24 cellular contexts compared by ENCODE assay signal in the genomic region with DNA sequence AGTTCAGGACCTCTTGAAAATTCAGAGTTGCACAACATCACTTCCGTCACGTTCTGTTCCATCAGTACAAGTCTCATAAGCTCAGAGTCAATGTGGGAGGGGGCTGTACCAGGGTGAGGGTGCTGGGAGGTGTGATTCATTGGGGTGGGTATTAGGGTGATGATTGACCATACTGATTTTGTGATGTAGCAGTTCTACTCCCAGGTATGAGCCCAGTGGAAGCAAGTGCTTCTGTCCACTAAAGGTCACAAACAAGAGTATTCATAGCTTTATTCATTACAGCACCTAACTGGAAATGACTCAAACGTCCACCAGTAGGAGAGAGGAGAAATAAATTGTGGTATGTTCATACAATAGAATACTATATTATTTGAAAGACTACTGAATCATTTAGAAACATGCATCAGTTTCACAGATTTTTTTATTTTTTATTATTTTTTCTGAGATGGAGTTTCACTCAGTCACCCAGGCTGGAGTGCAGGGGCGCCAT. TPM values are rescaled to one million over a fixed set of nuclear protein-coding genes. Genes with fewer than 3 reads are reported as not detected.
DNase-seq lines count a peak whose midpoint lies in the region; ATAC-seq lines count a peak whose summit lies in the region.
"Had no signal": no experiment of that assay in that cellular context is flagged by ENCODE, and none has a peak within 500 bp of the region (broad histone marks: within the 10 kb centered on the region; RNA-seq: fewer than 3 reads in every experiment).

No MANE protein-coding gene starts in this region.

- no peak for DNase-seq in CD4-positive, CD25-positive, alpha-beta regulatory T cell
- DNase-seq in CD4-positive, alpha-beta memory T cell, result no peak
- DNase-seq in activated T-cell treated with anti-CD3 and anti-CD28 coated beads, Interleukin-2, amount 50 U/mL, for 72 hours, result no peak
- DNase-seq in memory B cell (ENCODE audit: low spot score in 2 of 2) (no peak), Right ventricle myocardium inferior (ENCODE audit: missing footprints) (no peak)
- DNase-seq: activated naive CD8-positive, alpha-beta T cell treated with anti-CD3 and anti-CD28 coated beads, Interleukin-2, amount 10 ng/mL, durations not matched to agents 7 days and 5 days; effector CD4-positive, alpha-beta T cell; foreskin melanocyte; GF-D8; MM.1S; naive B cell; NCI-H146; NCI-H524; SK-N-SH; stimulated activated CD4-positive, alpha-beta T cell treated with anti-CD3 and anti-CD28 coated beads, Interleukin-15, amount 100 ng/mL, for 24 hours had no signal

- peaks cover 0 to 23% (median 15%) of the 10 kb centered on the region in 4 donors for H3K4me1 Mint-ChIP-seq in CD4-positive, CD25-positive, alpha-beta regulatory T cell
- H3K4me1 Mint-ChIP-seq in CD4-positive, alpha-beta memory T cell, result peaks cover 16 to 42% (median 28%) of the 10 kb centered on the region in 4 donors
- peaks cover 16% of the 10 kb centered on the region for H3K4me1 Mint-ChIP-seq in activated T-cell treated with anti-CD3 and anti-CD28 coated beads, Interleukin-2, amount 50 U/mL, for 72 hours (ENCODE audit: low read depth)
- peaks cover 7% of the 10 kb centered on the region for H3K4me1 Mint-ChIP-seq in memory B cell
- H3K4me1 Mint-ChIP-seq: brain had no signal

- peak overlapping the region; percentile 81 for H3K4me3 ChIP-seq in CD4-positive, CD25-positive, alpha-beta regulatory T cell (ENCODE audit: low read depth, low read length)
- no peak overlapping the region for H3K4me3 ChIP-seq in CD4-positive, alpha-beta memory T cell (ENCODE audit: low read length in 2 of 2)

- H3K36me3 Mint-ChIP-seq in CD4-positive, CD25-positive, alpha-beta regulatory T cell, result peaks cover 60% of the 10 kb centered on the region
- peaks cover 65 to 68% of the 10 kb centered on the region in 2 donors for H3K36me3 Mint-ChIP-seq in CD4-positive, alpha-beta memory T cell
- H3K36me3 Mint-ChIP-seq in activated T-cell treated with anti-CD3 and anti-CD28 coated beads, Interleukin-2, amount 50 U/mL, for 72 hours (ENCODE audit: insufficient read depth in 2 of 2), result peaks cover 11 to 36% of the 10 kb centered on the region in 2 donors
- H3K36me3 Mint-ChIP-seq in memory B cell, result peaks cover 41% of the 10 kb centered on the region

- peak overlapping the region; percentile 26 to 82 (median 73) for H3K27ac Mint-ChIP-seq in CD4-positive, CD25-positive, alpha-beta regulatory T cell
- peak overlapping the region; percentile 9 to 89 (median 69) for H3K27ac Mint-ChIP-seq in CD4-positive, alpha-beta memory T cell
- H3K27ac Mint-ChIP-seq in activated T-cell treated with anti-CD3 and anti-CD28 coated beads, Interleukin-2, amount 50 U/mL, for 72 hours, result peak overlapping the region; percentile 70
- peak overlapping the region; percentile 70 for H3K27ac Mint-ChIP-seq in memory B cell
- H3K27ac Mint-ChIP-seq: brain; T-helper 2 cell treated with Interferon-gamma antibody and Interleukin-4, amounts not matched to agents 5 μg/mL and 100 μg/mL, for 36 hours had no signal

- peak overlapping the region in 3 of 4 donors; percentile 38 to 80 (median 56) for H3K4me3 Mint-ChIP-seq in CD4-positive, CD25-positive, alpha-beta regulatory T cell
- peak overlapping the region in 4 of 8 donors; percentile 36 to 52 (median 43) for H3K4me3 Mint-ChIP-seq in CD4-positive, alpha-beta memory T cell
- H3K4me3 Mint-ChIP-seq in activated T-cell treated with anti-CD3 and anti-CD28 coated beads, Interleukin-2, amount 50 U/mL, for 72 hours, result no peak overlapping the region
- H3K4me3 Mint-ChIP-seq in memory B cell, result no peak overlapping the region
- H3K4me3 Mint-ChIP-seq: activated naive CD8-positive, alpha-beta T cell treated with anti-CD3 and anti-CD28 coated beads, Interleukin-2, amount 10 ng/mL, durations not matched to agents 7 days and 5 days; brain; naive B cell; T-helper 2 cell treated with Interferon-gamma antibody and Interleukin-4, amounts not matched to agents 5 μg/mL and 100 μg/mL, for 36 hours had no signal

- no peaks in the 10 kb centered on the region for H3K27me3 Mint-ChIP-seq in CD4-positive, CD25-positive, alpha-beta regulatory T cell
- no peaks in the 10 kb centered on the region for H3K27me3 Mint-ChIP-seq in CD4-positive, alpha-beta memory T cell
- H3K27me3 Mint-ChIP-seq in activated T-cell treated with anti-CD3 and anti-CD28 coated beads, Interleukin-2, amount 50 U/mL, for 72 hours (ENCODE audit: low read depth), result no peaks in the 10 kb centered on the region
- no peaks in the 10 kb centered on the region for H3K27me3 Mint-ChIP-seq in memory B cell
- H3K27me3 Mint-ChIP-seq: activated naive CD8-positive, alpha-beta T cell treated with anti-CD3 and anti-CD28 coated beads, Interleukin-2, amount 10 ng/mL, durations not matched to agents 7 days and 5 days; naive B cell had no signal

- POLR2A ChIA-PET in CD4-positive, alpha-beta memory T cell (lab: Charles Lee; ENCODE audit: partially characterized antibody), result interaction anchor here (1.4 to 3.0 kb wide), 2 partner anchors 11 to 46 kb away, joined by 5 to 27 read pairs; a partner anchor contains a TSS

- intact Hi-C loops in CD4-positive, alpha-beta memory T cell (cut with micrococcal nuclease), result no loop called here
- intact Hi-C loops in Right ventricle myocardium inferior (cut with DNase I), result no loop called here

- no peak for ATAC-seq in CD4-positive, CD25-positive, alpha-beta regulatory T cell (ENCODE audit: low read depth in 2 of 2)
- ATAC-seq in activated T-cell treated with anti-CD3 and anti-CD28 coated beads, Interleukin-2, amount 50 U/mL, for 72 hours (replicated peaks in 1 of 2), result peak; percentile 27 to 50
- ATAC-seq in memory B cell (ENCODE audit: low read depth) (no peak), GM19397 (IDR thresholded peaks at IDR 0.05; ENCODE audit: unreplicated experiment) (no peak), GM21723 (IDR thresholded peaks at IDR 0.05; ENCODE audit: unreplicated experiment) (no peak), Right ventricle myocardium inferior (no peak)
- ATAC-seq: esophagus mucosa, HCT116, left lobe of liver, sciatic nerve had no signal

- peaks cover 57% of the 10 kb centered on the region for H3K36me3 ChIP-seq in CD4-positive, CD25-positive, alpha-beta regulatory T cell (ENCODE audit: control insufficient read depth, insufficient read depth, low read length)
- peaks cover 25% of the 10 kb centered on the region for H3K36me3 ChIP-seq in CD4-positive, alpha-beta memory T cell (ENCODE audit: insufficient read depth, low read length)

- no peaks in the 10 kb centered on the region for H3K27me3 ChIP-seq in CD4-positive, CD25-positive, alpha-beta regulatory T cell (ENCODE audit: control insufficient read depth, insufficient read depth, low read length)
- no peaks in the 10 kb centered on the region for H3K27me3 ChIP-seq in CD4-positive, alpha-beta memory T cell (ENCODE audit: insufficient read depth, low read length)

- CTCF ChIA-PET in CD4-positive, alpha-beta memory T cell (lab: Charles Lee; ENCODE audit: partially characterized antibody), result no interaction called here

- peaks cover 0 to 2% (median 0%) of the 10 kb centered on the region in 7 donors for H3K9me3 Mint-ChIP-seq in CD4-positive, CD25-positive, alpha-beta regulatory T cell
- H3K9me3 Mint-ChIP-seq in CD4-positive, alpha-beta memory T cell, result no peaks in the 10 kb centered on the region
- H3K9me3 Mint-ChIP-seq in activated T-cell treated with anti-CD3 and anti-CD28 coated beads, Interleukin-2, amount 50 U/mL, for 72 hours, result no peaks in the 10 kb centered on the region
- H3K9me3 Mint-ChIP-seq in memory B cell, result no peaks in the 10 kb centered on the region

- peak overlapping the region; percentile 27 for H3K27ac ChIP-seq in CD4-positive, CD25-positive, alpha-beta regulatory T cell (ENCODE audit: insufficient read depth, low read length, poor library complexity, severe bottlenecking)
- H3K27ac ChIP-seq in CD4-positive, alpha-beta memory T cell (ENCODE audit: low read depth, low read length), result no peak overlapping the region
- H3K27ac ChIP-seq: parathyroid adenoma had no signal

- H3K4me1 ChIP-seq in CD4-positive, CD25-positive, alpha-beta regulatory T cell (ENCODE audit: control insufficient read depth, insufficient read depth, low read length, poor library complexity, severe bottlenecking), result peaks cover 13% of the 10 kb centered on the region
- H3K4me1 ChIP-seq in CD4-positive, alpha-beta memory T cell (ENCODE audit: insufficient read depth, low read length), result peaks cover 27% of the 10 kb centered on the region
- H3K4me1 ChIP-seq: parathyroid adenoma had no signal

- no peaks in the 10 kb centered on the region for H3K9me3 ChIP-seq in CD4-positive, CD25-positive, alpha-beta regulatory T cell (ENCODE audit: control insufficient read depth in 2 of 2, low read length in 2 of 2)
- H3K9me3 ChIP-seq in CD4-positive, alpha-beta memory T cell (ENCODE audit: control insufficient read depth in 1 of 2, low read length in 2 of 2), result no peaks in the 10 kb centered on the region
- H3K9me3 ChIP-seq: SK-N-SH had no signal

RNA-seq across cellular contexts. Expression of a gene that starts 12.1 kb away (rescaled TPM):
- total RNA-seq in CD4-positive, CD25-positive, alpha-beta regulatory T cell, result 50.0 TPM
- 10 to 100 TPM; 14.5 to 30.7 (median 16.4) TPM for polyA plus RNA-seq in CD4-positive, CD25-positive, alpha-beta regulatory T cell
- 10 to 100 TPM; 85.9 to 91.2 TPM for total RNA-seq in CD4-positive, alpha-beta memory T cell
- polyA plus RNA-seq in CD4-positive, alpha-beta memory T cell, result 10 to 100 TPM; 11.2 to 34.5 TPM
- total RNA-seq in activated T-cell treated with anti-CD3 and anti-CD28 coated beads, Interleukin-2, amount 50 U/mL, for 72 hours, result 10 to 100 TPM; 66.4 to 81.5 TPM
- total RNA-seq in Right ventricle myocardium inferior, result 19.3 TPM

RNA-seq across cellular contexts. Expression of a gene that starts 34.6 kb away (rescaled TPM):
- total RNA-seq in CD4-positive, CD25-positive, alpha-beta regulatory T cell, result 56.8 TPM
- 10 to 100 TPM; 16.1 to 27.8 (median 20.6) TPM for polyA plus RNA-seq in CD4-positive, CD25-positive, alpha-beta regulatory T cell
- total RNA-seq in CD4-positive, alpha-beta memory T cell, result 10 to 100 TPM; 86.0 to 87.9 TPM
- polyA plus RNA-seq in CD4-positive, alpha-beta memory T cell, result 10 to 100 TPM; 12.9 to 21.5 TPM
- 10 to 100 TPM; 75.1 to 99.4 TPM for total RNA-seq in activated T-cell treated with anti-CD3 and anti-CD28 coated beads, Interleukin-2, amount 50 U/mL, for 72 hours
- total RNA-seq in Right ventricle myocardium inferior, result 36.7 TPM

RNA-seq across cellular contexts. Expression of a gene that starts 45.0 kb away (rescaled TPM):
- 12.9 TPM for total RNA-seq in CD4-positive, CD25-positive, alpha-beta regulatory T cell
- 1 to 10 TPM; 7.8 to 9.6 (median 8.6) TPM for polyA plus RNA-seq in CD4-positive, CD25-positive, alpha-beta regulatory T cell
- total RNA-seq in CD4-positive, alpha-beta memory T cell, result 10 to 100 TPM; 24.0 to 25.1 TPM
- 1 to 10 TPM; 5.4 to 8.6 TPM for polyA plus RNA-seq in CD4-positive, alpha-beta memory T cell
- total RNA-seq in activated T-cell treated with anti-CD3 and anti-CD28 coated beads, Interleukin-2, amount 50 U/mL, for 72 hours, result 10 to 100 TPM; 39.4 to 42.3 TPM
- 7.7 TPM for total RNA-seq in Right ventricle myocardium inferior

Comparison
In these comparisons a context has a peak if more than half of its experiments do, and no peak if none do; other contexts are left out.
1. ATAC-seq: peak in activated T-cell treated with anti-CD3 and anti-CD28 coated beads, Interleukin-2, amount 50 U/mL, for 72 hours (2 of 2); none in CD4-positive, CD25-positive, alpha-beta regulatory T cell (0 of 2), memory B cell (single experiment), GM19397 (single experiment), GM21723 (single experiment) and Right ventricle myocardium inferior (single experiment).
2. H3K4me3 Mint-ChIP-seq: peak in CD4-positive, CD25-positive, alpha-beta regulatory T cell (3 of 4); none in activated T-cell treated with anti-CD3 and anti-CD28 coated beads, Interleukin-2, amount 50 U/mL, for 72 hours (0 of 2) and memory B cell (single experiment).
3. Peak in every context shown above with its lines, with median percentiles within 50 percentile points of each other: H3K27ac Mint-ChIP-seq.